In the genomic region with DNA sequence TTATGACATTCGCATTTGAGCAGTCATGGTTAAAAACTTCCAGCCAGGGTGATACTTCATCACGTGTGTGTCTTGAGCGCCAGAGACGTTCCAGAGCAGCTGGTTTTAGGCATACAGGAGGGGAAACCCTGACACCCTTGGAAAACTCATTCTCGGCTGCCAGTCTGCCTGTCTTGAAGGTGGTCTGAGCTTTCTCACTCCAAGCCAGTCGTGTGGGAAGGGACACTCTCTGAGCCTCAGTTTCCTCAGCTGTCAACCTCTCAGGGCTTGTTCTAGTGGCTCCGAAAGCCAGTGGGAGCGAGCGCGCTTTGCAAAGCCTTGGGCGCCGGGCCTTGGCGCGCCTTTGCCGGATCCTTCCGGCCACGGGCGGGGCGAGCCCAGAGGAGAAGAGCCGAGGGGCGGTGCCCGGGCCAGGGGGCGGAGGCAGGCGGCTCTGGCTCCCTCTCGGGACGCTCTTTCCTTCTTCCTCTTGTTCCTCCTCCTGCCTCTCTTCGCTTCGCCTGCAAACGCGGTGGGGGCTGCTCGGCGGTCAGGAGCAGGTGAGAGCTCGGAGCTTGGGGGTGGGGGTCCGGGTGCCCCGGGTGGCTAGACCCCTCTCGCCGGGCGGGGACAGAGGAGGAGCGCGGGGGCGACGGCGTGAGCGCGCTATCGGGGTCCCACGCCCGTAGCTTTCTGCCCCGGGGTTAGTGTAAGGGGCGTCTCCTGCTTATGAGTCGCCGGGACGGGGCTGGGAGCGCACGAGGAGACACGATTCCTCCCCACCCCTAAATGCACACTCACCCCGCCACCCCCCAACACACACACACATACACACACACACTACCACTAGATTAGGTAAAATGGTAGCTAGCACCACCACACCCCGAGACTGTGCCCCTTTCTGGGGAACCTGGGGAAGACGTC, we compare ENCODE assay signal across 8 cellular contexts. TPM values are rescaled to one million over a fixed set of nuclear protein-coding genes. Genes with fewer than 3 reads are reported as not detected.
DNase-seq lines count a peak whose midpoint lies in the region; ATAC-seq, FAIRE-seq and TF ChIP-seq lines count a peak whose summit lies in the region.

A gene (plus strand): TSS at position 467 of the 903 bp plus-strand sequence. CDS start 2,509 bp downstream, outside the sequence.

- H3K4me3 ChIP-seq in MG63 (peak within 1 kb of the TSS; percentile 85), left ventricle myocardium inferior (peak within 1 kb of the TSS; percentile 87), prostate gland (peak within 1 kb of the TSS; percentile 64), upper lobe of right lung (peak within 1 kb of the TSS; percentile 87)

- H3K27me3 ChIP-seq in MG63: no peaks in the 10 kb centered on the region
- no peaks in the 10 kb centered on the region for H3K27me3 ChIP-seq in left ventricle myocardium inferior (ENCODE audit: low read depth)
- H3K27me3 ChIP-seq in prostate gland (replicated peaks; ENCODE audit: insufficient read depth): no peaks in the 10 kb centered on the region
- H3K27me3 ChIP-seq in upper lobe of right lung: no peaks in the 10 kb centered on the region

- peak; percentile 97 for ATAC-seq in upper lobe of right lung

- peak; percentile 27 for FAIRE-seq in H54 (lab: Jason Lieb, UNC)

- DNase-seq in ELF-1 (ENCODE audit: low read depth, low spot score) (peak; percentile 87), H54 (ENCODE audit: insufficient read length, low spot score) (peak; percentile 87), MG63 (peak; percentile 90), T follicular helper cell (ENCODE audit: low read depth) (peak; percentile 68), left ventricle myocardium inferior (peak; percentile 89), prostate gland (ENCODE audit: low spot score) (peak; percentile 87), upper lobe of right lung (peak; percentile 94)

- H3K4me1 ChIP-seq in left ventricle myocardium inferior (peaks cover 66% of the 10 kb centered on the region), prostate gland (replicated peaks) (peaks cover 5% of the 10 kb centered on the region), upper lobe of right lung (peaks cover 26% of the 10 kb centered on the region)

- WGBS in adipose tissue, 3 donors: 0 to 1% (median 1%) methylated on average over 51 to 59 of the region's 59 CpGs
- WGBS in prostate gland: under 1% methylated on average over 48 of the region's 59 CpGs

- TF ChIP-seq POLR2A in H54 (IDR thresholded peaks at IDR 0.05; ENCODE audit: low read depth, low read length): peak; percentile 20; the same call in 1 of the 2 replicates
- peak; percentile 89 for TF ChIP-seq POLR2A in prostate gland (IDR thresholded peaks at IDR 0.05)

- no peaks in the 10 kb centered on the region for H3K9me3 ChIP-seq in MG63
- no peaks in the 10 kb centered on the region for H3K9me3 ChIP-seq in left ventricle myocardium inferior (replicated peaks)
- H3K9me3 ChIP-seq in prostate gland: no peaks in the 10 kb centered on the region
- no peaks in the 10 kb centered on the region for H3K9me3 ChIP-seq in upper lobe of right lung

- TF ChIP-seq CTCF in left ventricle myocardium inferior (IDR thresholded peaks at IDR 0.05; ENCODE audit: borderline replicate concordance) (peak; percentile 13), prostate gland (IDR thresholded peaks at IDR 0.05) (peak in 2 of 4 experiments; percentile 26), upper lobe of right lung (IDR thresholded peaks at IDR 0.05) (no peak)

- intact Hi-C loops in left ventricle myocardium inferior (cut with micrococcal nuclease): no loop called here
- intact Hi-C loops in prostate gland (cut with DNase I): loop anchor here (2.0 to 10.0 kb wide), 3 partner anchors 142 to 406 kb away; no protein-coding TSS in a partner anchor
- intact Hi-C loops in upper lobe of right lung (cut with DNase I): no loop called here

- H3K27ac ChIP-seq in adipose tissue (ENCODE audit: low read depth, low read length) (no peak within 1 kb of the TSS), left ventricle myocardium inferior (replicated peaks) (peak within 1 kb of the TSS; percentile 90), prostate gland (peak within 1 kb of the TSS; percentile 84 to 88), upper lobe of right lung (peak within 1 kb of the TSS; percentile 61)

- H3K36me3 ChIP-seq in MG63: peaks cover 6% of the 10 kb centered on the region; the same call in 1 of the 2 replicates
- H3K36me3 ChIP-seq in left ventricle myocardium inferior: peaks cover 7% of the 10 kb centered on the region
- H3K36me3 ChIP-seq in prostate gland: no peaks in the 10 kb centered on the region
- H3K36me3 ChIP-seq in upper lobe of right lung: peaks cover 13% of the 10 kb centered on the region

RNA-seq across cellular contexts. Expression of the gene that starts here (rescaled TPM):
- 24.3 and 40.6 TPM in 2 replicates for total RNA-seq in MG63 (2014; rRNA removed; shearing (Covaris generic); ENCODE audit: low replicate concordance)
- 10 to 100 TPM in 2 of 3 donors, 1 to 10 TPM in 1; 9.8 to 26.0 (median 10.7) TPM for polyA plus RNA-seq in adipose tissue
- total RNA-seq in left ventricle myocardium inferior (133 TPM), prostate gland (100 to 1,000 TPM in 1 of 2 donors, 10 to 100 TPM in 1; 97.5 to 180 TPM), upper lobe of right lung (33.3 TPM)
